In genomic region chr5:142145106-142145900, GRCh38 we compare ENCODE assay signal across 8 cellular contexts. TPM values are rescaled to one million over a fixed set of nuclear protein-coding genes. Genes with fewer than 3 reads are reported as not detected.
DNase-seq lines count a peak whose midpoint lies in the region; ATAC-seq and TF ChIP-seq lines count a peak whose summit lies in the region.

No MANE protein-coding gene starts in this region.

- DNase-seq in AML-193 (lab: John Stamatoyannopoulos, UW) (peak; percentile 80 to 82), fibroblast of pulmonary artery (ENCODE audit: low read depth) (peak; percentile 82), occipital lobe (lab: John Stamatoyannopoulos, UW) (peak; percentile 12), transverse colon (peak; percentile 61)
- DNase-seq in activated T-cell treated with anti-CD3 and anti-CD28 coated beads, Interleukin-2, amount 50 U/mL, for 1 hour, result peak; percentile 40

- no peaks in the 10 kb centered on the region for H3K79me2 ChIP-seq in OCI-LY3 (ENCODE audit: low read length)

- H2AFZ ChIP-seq in OCI-LY3 (ENCODE audit: low read depth, low read length), result no peak overlapping the region

- in situ Hi-C loops in transverse colon (cut with MboI; ENCODE audit: low pct_ligation_motif_present in 1 of 4, low pct_unique_long_range_greater_than_20kb in 1 of 4, low sequenced_read_pairs in 3 of 4), result loop anchor here in 3 of 4 donors (10.0 to 25.0 kb wide), 2 partner anchors 141 to 458 kb away; partner anchors contain the start of gene ARAP3 (in 3 of the 3)

- ATAC-seq in GM18868 (IDR thresholded peaks at IDR 0.05; ENCODE audit: unreplicated experiment), result peak; percentile 84
- ATAC-seq in HG03439 (IDR thresholded peaks at IDR 0.05; ENCODE audit: unreplicated experiment), result peak; percentile 80

- H3K36me3 ChIP-seq in OCI-LY3 (replicated peaks; ENCODE audit: low read depth, low read length) (peaks cover 5% of the 10 kb centered on the region), transverse colon (peaks cover 0 to 46% (median 12%) of the 10 kb centered on the region in 4 donors)

- H3K4me1 ChIP-seq in OCI-LY3 (ENCODE audit: low read length) (no peaks in the 10 kb centered on the region), transverse colon (no peaks in the 10 kb centered on the region)

- H3K9ac ChIP-seq in OCI-LY3 (ENCODE audit: low read length), result no peak overlapping the region

- no peaks in the 10 kb centered on the region for H3K9me3 ChIP-seq in OCI-LY3 (ENCODE audit: insufficient read depth, low read length)
- no peaks in the 10 kb centered on the region for H3K9me3 ChIP-seq in transverse colon

- no peaks in the 10 kb centered on the region for H4K20me1 ChIP-seq in OCI-LY3 (ENCODE audit: insufficient read depth, low read length)

- H3K4me3 ChIP-seq in OCI-LY3 (ENCODE audit: low read length), result no peak overlapping the region
- no peak overlapping the region for H3K4me3 ChIP-seq in fibroblast of pulmonary artery (replicated peaks; ENCODE audit: low read depth, low read length)
- H3K4me3 ChIP-seq in transverse colon, result no peak overlapping the region

- no peak overlapping the region for H3K4me2 ChIP-seq in OCI-LY3 (ENCODE audit: low read length)

- TF ChIP-seq EP300 in transverse colon (IDR thresholded peaks at IDR 0.05; ENCODE audit: low read depth), result no peak

- WGBS in transverse colon (ENCODE audit: low coverage in 1 of 2), 2 donors, result 79 to 87% methylated on average over 4 of the region's 4 CpGs

- no peak for TF ChIP-seq POLR2A in transverse colon (IDR thresholded peaks at IDR 0.05)

- H3K27ac ChIP-seq in OCI-LY3 (ENCODE audit: low read length) (no peak overlapping the region), transverse colon (no peak overlapping the region)

- H3K27me3 ChIP-seq in OCI-LY3 (ENCODE audit: low read depth, low read length) (no peaks in the 10 kb centered on the region), transverse colon (no peaks in the 10 kb centered on the region)

- TF ChIP-seq CTCF in OCI-LY3 (IDR thresholded peaks at IDR 0.05; ENCODE audit: low read depth, low read length) (peak; percentile 68), fibroblast of pulmonary artery (IDR thresholded peaks at IDR 0.05; ENCODE audit: low read length, missing control alignments) (peak; percentile 85), transverse colon (IDR thresholded peaks at IDR 0.05) (peak; percentile 56 to 71 (median 65))

- intact Hi-C loops in transverse colon (cut with DNase I; ENCODE audit: low total_unique reads), result loop anchor here (10.0 kb wide), 1 partner anchor 131 kb away; the partner anchor contains the start of gene GNPDA1

RNA-seq across cellular contexts. Expression of gene NDFIP1, which starts 36.7 kb away (rescaled TPM):
- total RNA-seq in occipital lobe (134 TPM), transverse colon (10 to 100 TPM; 19.1 to 92.2 (median 65.6) TPM)

Comparison
In these comparisons a context has a peak if more than half of its experiments do, and no peak if none do; other contexts are left out.
1. DNase-seq: peak in every context shown above with its lines; median percentile 82 in fibroblast of pulmonary artery; 81 in AML-193; 61 in transverse colon; 40 in activated T-cell treated with anti-CD3 and anti-CD28 coated beads, Interleukin-2, amount 50 U/mL, for 1 hour; 12 in occipital lobe.